16 cellular contexts compared by ENCODE assay signal in the genomic region with DNA sequence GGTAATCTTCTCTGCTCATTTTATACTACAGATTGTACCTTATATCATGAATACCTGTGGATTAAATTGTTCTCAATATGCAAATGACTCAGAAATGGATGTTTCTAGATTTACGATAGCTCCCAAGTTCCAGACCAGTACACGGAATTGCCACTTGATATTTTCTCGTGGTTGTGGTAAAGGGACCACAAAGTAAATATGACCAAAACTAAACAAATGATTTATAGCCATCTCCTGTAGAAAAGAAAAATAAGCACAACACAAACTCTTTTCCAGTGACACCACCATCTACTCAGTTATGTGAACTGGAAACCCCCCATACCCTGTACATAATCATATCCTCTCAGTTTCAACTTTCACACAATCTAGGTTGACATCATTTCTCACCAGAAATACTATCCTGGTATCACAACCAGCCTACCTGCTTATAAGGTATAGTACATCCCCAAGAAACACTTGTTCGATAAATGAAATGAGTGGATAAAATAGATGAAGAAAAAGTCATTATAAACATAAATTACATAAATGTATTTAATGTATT.
DNase-seq lines count a peak whose midpoint lies in the region; ATAC-seq and TF ChIP-seq lines count a peak whose summit lies in the region.
"Had no signal": no experiment of that assay in that cellular context is flagged by ENCODE, and none has a peak within 500 bp of the region (broad histone marks: within the 10 kb centered on the region; RNA-seq: fewer than 3 reads in every experiment).

No MANE protein-coding gene starts in this region.

- no peak for TF ChIP-seq POLR2A in breast epithelium (IDR thresholded peaks at IDR 0.05)

- no peaks in the 10 kb centered on the region for H3K4me1 ChIP-seq in breast epithelium

- no peaks in the 10 kb centered on the region for H3K9me3 Mint-ChIP-seq in MCF 10A (ENCODE audit: unreplicated experiment)
- H3K9me3 Mint-ChIP-seq in activated CD8-positive, alpha-beta T cell treated with anti-CD3 and anti-CD28 coated beads for 36 hours, result no peaks in the 10 kb centered on the region
- H3K9me3 Mint-ChIP-seq: activated naive CD8-positive, alpha-beta T cell treated with anti-CD3 and anti-CD28 coated beads for 36 hours; dendritic cell treated with granulocyte-macrophage colony-stimulating factor and Interleukin-4, amounts not matched to agents 40 ng/mL and 50 ng/mL, for 4 days had no signal

- H3K36me3 ChIP-seq in breast epithelium, result no peaks in the 10 kb centered on the region

- no peak overlapping the region for H3K27ac ChIP-seq in breast epithelium

- no peak overlapping the region for H3K4me3 Mint-ChIP-seq in MCF 10A (ENCODE audit: unreplicated experiment)
- no peak overlapping the region for H3K4me3 Mint-ChIP-seq in activated CD8-positive, alpha-beta T cell treated with anti-CD3 and anti-CD28 coated beads for 36 hours
- H3K4me3 Mint-ChIP-seq: activated naive CD8-positive, alpha-beta T cell treated with anti-CD3 and anti-CD28 coated beads for 36 hours; dendritic cell treated with granulocyte-macrophage colony-stimulating factor and Interleukin-4, amounts not matched to agents 40 ng/mL and 50 ng/mL, for 4 days had no signal

- DNase-seq in MCF 10A (ENCODE audit: unreplicated experiment) (no peak), breast epithelium (ENCODE audit: low spot score in 2 of 2) (no peak), HUDEP-2 (lab: John Stamatoyannopoulos, UW; ENCODE audit: unreplicated experiment in 76 of 76) (no peak), DMS 273 (lab: John Stamatoyannopoulos, UW; ENCODE audit: unreplicated experiment) (no peak), NCI-H146 (lab: John Stamatoyannopoulos, UW) (no peak)
- DNase-seq in activated CD8-positive, alpha-beta T cell treated with anti-CD3 and anti-CD28 coated beads for 36 hours, result no peak
- DNase-seq: activated CD4-positive, alpha-beta T cell treated with anti-CD3 and anti-CD28 coated beads, Interleukin-2, amount 50 U/mL, for 48 hours; activated naive CD8-positive, alpha-beta T cell treated with anti-CD3 and anti-CD28 coated beads for 36 hours; GF-D8; glutamatergic neuron; NCI-H2227 treated with DMSO at 0.1 percent for 48 hours; SHP77 treated with DMSO at 0.1 percent for 48 hours had no signal

- no peaks in the 10 kb centered on the region for H3K27me3 ChIP-seq in breast epithelium

- TF ChIP-seq CTCF in MCF 10A (IDR thresholded peaks at IDR 0.05; ENCODE audit: unreplicated experiment) (no peak), breast epithelium (IDR thresholded peaks at IDR 0.05) (no peak)
- no peak for TF ChIP-seq CTCF in activated CD8-positive, alpha-beta T cell treated with anti-CD3 and anti-CD28 coated beads for 36 hours (IDR thresholded peaks at IDR 0.05)

- peak overlapping the region; percentile 78 for H3K27ac Mint-ChIP-seq in MCF 10A (ENCODE audit: low read depth, unreplicated experiment)
- H3K27ac Mint-ChIP-seq in activated CD8-positive, alpha-beta T cell treated with anti-CD3 and anti-CD28 coated beads for 36 hours, result no peak overlapping the region
- H3K27ac Mint-ChIP-seq: activated naive CD8-positive, alpha-beta T cell treated with anti-CD3 and anti-CD28 coated beads for 36 hours; dendritic cell treated with granulocyte-macrophage colony-stimulating factor and Interleukin-4, amounts not matched to agents 40 ng/mL and 50 ng/mL, for 4 days had no signal

- H3K36me3 Mint-ChIP-seq in MCF 10A (ENCODE audit: insufficient read depth, unreplicated experiment), result no peaks in the 10 kb centered on the region
- H3K36me3 Mint-ChIP-seq in activated CD8-positive, alpha-beta T cell treated with anti-CD3 and anti-CD28 coated beads for 36 hours (ENCODE audit: low read depth), result no peaks in the 10 kb centered on the region
- H3K36me3 Mint-ChIP-seq: activated naive CD8-positive, alpha-beta T cell treated with anti-CD3 and anti-CD28 coated beads for 36 hours had no signal

- ATAC-seq in HG02571 (IDR thresholded peaks at IDR 0.05; ENCODE audit: unreplicated experiment), result peak; percentile 75
- peak; percentile 53 for ATAC-seq in HG03558 (IDR thresholded peaks at IDR 0.05; ENCODE audit: extremely low read depth, unreplicated experiment)
- no peak for ATAC-seq in activated CD8-positive, alpha-beta T cell treated with anti-CD3 and anti-CD28 coated beads for 36 hours
- ATAC-seq: K562 had no signal

- POLR2A ChIA-PET in MCF 10A (lab: Yijun Ruan, JAX), result interaction anchor here (0.6 kb wide), 1 partner anchor 234 kb away, joined by 3 read pairs; no protein-coding TSS in a partner anchor
- POLR2A ChIA-PET in activated CD8-positive, alpha-beta T cell treated with anti-CD3 and anti-CD28 coated beads for 36 hours (lab: Charles Lee), result no interaction called here

- H3K9me3 ChIP-seq in breast epithelium, result no peaks in the 10 kb centered on the region

- CTCF ChIA-PET in MCF 10A (lab: Yijun Ruan, JAX), result interaction anchor here (0.7 to 2.1 kb wide), 2 partner anchors 217 to 363 kb away, joined by 3 to 5 read pairs; no protein-coding TSS in a partner anchor
- CTCF ChIA-PET in activated CD8-positive, alpha-beta T cell treated with anti-CD3 and anti-CD28 coated beads for 36 hours (lab: Charles Lee), result no interaction called here

- peaks cover 42% of the 10 kb centered on the region for H3K4me1 Mint-ChIP-seq in MCF 10A (ENCODE audit: insufficient read depth, unreplicated experiment)
- peaks cover 20% of the 10 kb centered on the region for H3K4me1 Mint-ChIP-seq in activated CD8-positive, alpha-beta T cell treated with anti-CD3 and anti-CD28 coated beads for 36 hours (ENCODE audit: low read depth)

- no peak overlapping the region for H3K4me3 ChIP-seq in breast epithelium
- H3K4me3 ChIP-seq: K562 had no signal

- intact Hi-C loops in MCF 10A (cut with micrococcal nuclease), result loop anchor here (10.0 kb wide), 1 partner anchor 699 kb away; no protein-coding TSS in a partner anchor
- intact Hi-C loops in breast epithelium (cut with DNase I; ENCODE audit: low total_unique reads), result no loop called here
- intact Hi-C loops in activated CD8-positive, alpha-beta T cell treated with anti-CD3 and anti-CD28 coated beads for 36 hours (cut with micrococcal nuclease), result no loop called here

- BruUV-seq in MCF 10A (replicated peaks; lab: Mats Ljungman, UMichigan), result no TSS peak

- no peaks in the 10 kb centered on the region for H3K27me3 Mint-ChIP-seq in MCF 10A (ENCODE audit: insufficient read depth, unreplicated experiment)
- no peaks in the 10 kb centered on the region for H3K27me3 Mint-ChIP-seq in activated CD8-positive, alpha-beta T cell treated with anti-CD3 and anti-CD28 coated beads for 36 hours
- H3K27me3 Mint-ChIP-seq: activated naive CD8-positive, alpha-beta T cell treated with anti-CD3 and anti-CD28 coated beads for 36 hours; dendritic cell treated with granulocyte-macrophage colony-stimulating factor and Interleukin-4, amounts not matched to agents 40 ng/mL and 50 ng/mL, for 4 days had no signal
